30 cellular contexts compared by ENCODE assay signal in the genomic region with DNA sequence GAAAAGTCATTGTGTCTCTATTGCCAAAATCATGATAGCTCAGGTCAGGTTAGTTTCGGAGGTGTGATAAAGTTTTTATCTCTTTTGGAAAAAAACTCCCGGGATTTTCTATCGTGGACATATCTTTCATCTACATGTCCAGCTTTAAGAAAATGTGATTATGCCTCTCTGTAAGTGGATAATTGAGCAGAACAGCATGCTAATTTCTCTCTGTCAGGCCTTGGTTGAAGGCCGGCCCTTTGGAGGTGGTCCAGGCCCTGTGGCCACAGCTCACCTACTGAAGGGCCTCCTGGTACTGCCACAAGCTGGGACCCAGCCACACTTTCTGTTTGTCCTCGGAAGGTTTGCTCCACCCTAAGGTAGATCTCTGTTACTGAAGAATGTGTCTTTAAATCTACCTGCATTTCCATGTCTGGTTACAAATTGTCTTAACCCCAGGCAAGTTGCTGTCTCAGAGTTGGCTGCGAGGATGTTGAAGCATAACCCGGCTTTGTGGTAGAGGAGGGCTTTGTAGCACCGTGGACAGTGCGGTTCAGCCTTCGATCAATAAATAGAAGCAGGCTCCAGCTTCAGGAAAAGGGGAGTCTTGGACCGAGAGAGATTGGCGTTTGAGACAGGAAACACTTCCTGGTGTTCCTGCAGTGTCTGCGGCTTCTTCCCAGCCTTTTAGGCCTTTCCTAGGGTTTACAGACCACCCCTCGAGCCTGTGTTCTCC. TPM values are rescaled to one million over a fixed set of nuclear protein-coding genes. Genes with fewer than 3 reads are reported as not detected.
A peak's percentile ranks its signal among the peaks of the same experiment; 100 is the strongest.
DNase-seq lines count a peak whose midpoint lies in the region; ATAC-seq and TF ChIP-seq lines count a peak whose summit lies in the region.
"Had no signal": no experiment of that assay in that cellular context is flagged by ENCODE, and none has a peak within 500 bp of the region (broad histone marks: within the 10 kb centered on the region; RNA-seq: fewer than 3 reads in every experiment).

No MANE protein-coding gene starts in this region.

- TF ChIP-seq CTCF in WTC11 (IDR thresholded peaks at IDR 0.05) (no peak), lower lobe of right lung (IDR thresholded peaks at IDR 0.05) (no peak), type B pancreatic cell (conservative IDR thresholded peaks at IDR 0.05) (no peak), A673 (conservative IDR thresholded peaks at IDR 0.05; ENCODE audit: low read depth, low read length) (no peak), ovary (IDR thresholded peaks at IDR 0.05) (no peak)

- H3K9me3 Mint-ChIP-seq in WTC11, result no peaks in the 10 kb centered on the region
- no peaks in the 10 kb centered on the region for H3K9me3 Mint-ChIP-seq in type B pancreatic cell
- H3K9me3 Mint-ChIP-seq: activated CD4-positive, alpha-beta T cell treated with anti-CD3 and anti-CD28 coated beads, Interleukin-2, amount 10 ng/mL, durations not matched to agents 24 days and 14 days; activated naive CD4-positive, alpha-beta T cell treated with anti-CD3 and anti-CD28 coated beads, Interleukin-2, amount 50 U/mL, for 72 hours; stimulated activated naive B cell treated with anti-CD40 and anti-IgM and Interleukin-4, amounts not matched to agents 10 μg/mL and 1 μg/mL and 100 μg/mL, for 72 hours had no signal

- intact Hi-C loops in cardiac septum (cut with DNase I) (no loop called here), left cardiac atrium (cut with DNase I) (no loop called here), lower lobe of right lung (cut with DNase I) (no loop called here), A673 (cut with micrococcal nuclease; ENCODE audit: unreplicated experiment) (no loop called here), ovary (cut with DNase I) (no loop called here)

- CTCF ChIA-PET in WTC11 (lab: Charles Lee) (interaction anchor here (0.6 to 1.8 kb wide), 7 partner anchors 12 to 201 kb away, joined by 3 to 9 read pairs (median 3); no protein-coding TSS in a partner anchor), A673 (lab: Charles Lee) (interaction anchor here (0.6 kb wide), 1 partner anchor 64 kb away, joined by 3 read pairs; no protein-coding TSS in a partner anchor)

- peaks cover 77% of the 10 kb centered on the region for H3K4me1 ChIP-seq in lower lobe of right lung
- H3K4me1 ChIP-seq in A673 (ENCODE audit: insufficient read depth, low read length, poor library complexity, severe bottlenecking), result peaks cover 39% of the 10 kb centered on the region
- H3K4me1 ChIP-seq in ovary (ENCODE audit: insufficient read depth), result peaks cover 41% of the 10 kb centered on the region

- no TSS peak for BruUV-seq in A673 (replicated peaks; lab: Mats Ljungman, UMichigan)

- H3K4me3 Mint-ChIP-seq in WTC11 (no peak overlapping the region), type B pancreatic cell (no peak overlapping the region)
- H3K4me3 Mint-ChIP-seq: activated CD4-positive, alpha-beta T cell treated with anti-CD3 and anti-CD28 coated beads, Interleukin-2, amount 10 ng/mL, durations not matched to agents 24 days and 14 days; stimulated activated naive B cell treated with anti-CD40 and anti-IgM and Interleukin-4, amounts not matched to agents 10 μg/mL and 1 μg/mL and 100 μg/mL, for 72 hours had no signal

- peak overlapping the region; percentile 4 for H3K27ac ChIP-seq in lower lobe of right lung
- H3K27ac ChIP-seq in A673 (ENCODE audit: low read depth, low read length, poor library complexity, severe bottlenecking), result no peak overlapping the region
- H3K27ac ChIP-seq in ovary, result no peak overlapping the region
- H3K27ac ChIP-seq: epithelial cell of prostate, suprapubic skin, WERI-Rb-1 had no signal

- WGBS in ovary, 3 donors, result 53 to 73% (median 58%) methylated on average over 14 of the region's 14 CpGs

- H3K4me3 ChIP-seq in lower lobe of right lung (no peak overlapping the region), A673 (ENCODE audit: low read depth, low read length, poor library complexity, severe bottlenecking) (no peak overlapping the region), ovary (no peak overlapping the region)
- H3K4me3 ChIP-seq: K562, MG63, suprapubic skin had no signal

- peak overlapping the region; percentile 74 for H3K27ac Mint-ChIP-seq in WTC11
- peak overlapping the region; percentile 34 for H3K27ac Mint-ChIP-seq in type B pancreatic cell
- H3K27ac Mint-ChIP-seq: activated CD4-positive, alpha-beta T cell treated with anti-CD3 and anti-CD28 coated beads, Interleukin-2, amount 10 ng/mL, durations not matched to agents 24 days and 14 days; stimulated activated naive B cell treated with anti-CD40 and anti-IgM and Interleukin-4, amounts not matched to agents 10 μg/mL and 1 μg/mL and 100 μg/mL, for 72 hours had no signal

- H3K27me3 ChIP-seq in lower lobe of right lung (ENCODE audit: low read depth) (no peaks in the 10 kb centered on the region), A673 (replicated peaks; ENCODE audit: insufficient read depth, low read depth, low read length, poor library complexity) (no peaks in the 10 kb centered on the region), ovary (no peaks in the 10 kb centered on the region)
- H3K27me3 ChIP-seq: MG63, suprapubic skin had no signal

- no peaks in the 10 kb centered on the region for H3K9me3 ChIP-seq in lower lobe of right lung
- no peaks in the 10 kb centered on the region for H3K9me3 ChIP-seq in A673 (ENCODE audit: low read depth, low read length, poor library complexity, severe bottlenecking)
- no peaks in the 10 kb centered on the region for H3K9me3 ChIP-seq in ovary
- H3K9me3 ChIP-seq: MG63, suprapubic skin had no signal

- POLR2A ChIA-PET in WTC11 (lab: Charles Lee) (interaction anchor here (0.6 to 1.0 kb wide), 2 partner anchors 17 to 295 kb away, joined by 3 to 7 read pairs; no protein-coding TSS in a partner anchor), A673 (lab: Charles Lee; ENCODE audit: low non-redundant PET) (no interaction called here)

- H3K36me3 Mint-ChIP-seq in WTC11 (peaks cover 21% of the 10 kb centered on the region), type B pancreatic cell (peaks cover 4% of the 10 kb centered on the region)
- H3K36me3 Mint-ChIP-seq: activated naive CD4-positive, alpha-beta T cell treated with anti-CD3 and anti-CD28 coated beads, Interleukin-2, amount 50 U/mL, for 72 hours; stimulated activated naive B cell treated with anti-CD40 and anti-IgM and Interleukin-4, amounts not matched to agents 10 μg/mL and 1 μg/mL and 100 μg/mL, for 72 hours had no signal

- H3K4me1 Mint-ChIP-seq in WTC11 (peaks cover 95% of the 10 kb centered on the region), type B pancreatic cell (ENCODE audit: unreplicated experiment) (peaks cover 64% of the 10 kb centered on the region)
- H3K4me1 Mint-ChIP-seq: activated CD4-positive, alpha-beta T cell treated with anti-CD3 and anti-CD28 coated beads, Interleukin-2, amount 10 ng/mL, durations not matched to agents 24 days and 14 days; stimulated activated naive B cell treated with anti-CD40 and anti-IgM and Interleukin-4, amounts not matched to agents 10 μg/mL and 1 μg/mL and 100 μg/mL, for 72 hours had no signal

- H3K27me3 Mint-ChIP-seq in WTC11 (ENCODE audit: low read depth), result no peaks in the 10 kb centered on the region
- H3K27me3 Mint-ChIP-seq in type B pancreatic cell, result no peaks in the 10 kb centered on the region

- H3K36me3 ChIP-seq in lower lobe of right lung, result no peaks in the 10 kb centered on the region
- H3K36me3 ChIP-seq in A673 (ENCODE audit: insufficient read depth, low read length, poor library complexity, severe bottlenecking), result no peaks in the 10 kb centered on the region
- no peaks in the 10 kb centered on the region for H3K36me3 ChIP-seq in ovary
- H3K36me3 ChIP-seq: MG63, suprapubic skin, WERI-Rb-1 had no signal

- peak; percentile 36 for DNase-seq in cardiac septum (ENCODE audit: low spot score)
- no peak for DNase-seq in left cardiac atrium
- no peak for DNase-seq in WTC11 (ENCODE audit: low spot score)
- DNase-seq in lower lobe of right lung, result peak; percentile 62
- no peak for DNase-seq in type B pancreatic cell (ENCODE audit: extremely low spot score, unreplicated experiment)
- DNase-seq in A673 (ENCODE audit: low spot score), result no peak
- DNase-seq in ovary, result no peak
- DNase-seq: 8988T; activated CD4-positive, alpha-beta T cell treated with anti-CD3 and anti-CD28 coated beads, Interleukin-2, amount 10 ng/mL, durations not matched to agents 24 days and 14 days; activated effector memory CD4-positive, alpha-beta T cell treated with Interleukin-2 at 50 U/mL for 16 hours; amygdala; DMS79; effector CD4-positive, alpha-beta T cell; hippocampal formation; mesenchymal stem cell; MG63; NCI-H1105 treated with DMSO at 0.1 percent for 48 hours; NCI-H2081; NCI-H2227 treated with DMSO at 0.1 percent for 48 hours; NCI-H526 treated with DMSO at 0.1 percent for 48 hours; SIG-M5; stimulated activated naive B cell treated with anti-CD40 and anti-IgM and Interleukin-4, amounts not matched to agents 10 μg/mL and 1 μg/mL and 100 μg/mL, for 72 hours; T1000; WERI-Rb-1 had no signal

- no peak for TF ChIP-seq POLR2A in ovary (IDR thresholded peaks at IDR 0.05)

- TF ChIP-seq EP300 in ovary (IDR thresholded peaks at IDR 0.05), result no peak

- ATAC-seq in left cardiac atrium, result no peak
- no peak for ATAC-seq in WTC11
- ATAC-seq in lower lobe of right lung, result peak; percentile 48 to 55
- no peak for ATAC-seq in HG03025 (IDR thresholded peaks at IDR 0.05; ENCODE audit: low FRiP score, unreplicated experiment)
- ATAC-seq: activated naive CD4-positive, alpha-beta T cell treated with anti-CD3 and anti-CD28 coated beads, Interleukin-2, amount 50 U/mL, for 72 hours; K562; stimulated activated naive B cell treated with anti-CD40 and anti-IgM and Interleukin-4, amounts not matched to agents 10 μg/mL and 1 μg/mL and 100 μg/mL, for 72 hours had no signal

RNA-seq across cellular contexts. Expression of a gene that starts 25.5 kb away (rescaled TPM):
- total RNA-seq in cardiac septum, result 6.0 TPM
- 10 to 100 TPM; 17.1 to 17.3 TPM for total RNA-seq in left cardiac atrium
- total RNA-seq in WTC11 (2021), result 104 to 108 TPM (median 106 TPM) in 3 replicates
- total RNA-seq in lower lobe of right lung, result 17.1 TPM
- 27.4 and 32.4 TPM in 2 replicates for total RNA-seq in type B pancreatic cell (ENCODE audit: low replicate concordance)
- total RNA-seq in A673 (2021), result 21.9 and 29.3 TPM in 2 replicates
- total RNA-seq in ovary, result 10 to 100 TPM in 5 of 7 donors, 1 to 10 TPM in 2; 5.2 to 29.8 (median 24.1) TPM
- polyA plus RNA-seq in ovary, result 10 to 100 TPM; 17.2 to 23.9 TPM
- total RNA-seq: activated CD8-positive, alpha-beta memory T cell treated with anti-CD3 and anti-CD28 coated beads for 36 hours had no signal

Comparison
In these comparisons a context has a peak if more than half of its experiments do, and no peak if none do; other contexts are left out.
1. DNase-seq: peak in cardiac septum (single experiment) and lower lobe of right lung (single experiment); none in left cardiac atrium (single experiment), WTC11 (single experiment), type B pancreatic cell (single experiment), A673 (single experiment) and ovary (0 of 5).
2. ATAC-seq: peak in lower lobe of right lung (2 of 2); none in left cardiac atrium (0 of 2), WTC11 (single experiment) and HG03025 (single experiment).